ENCODE assay signal across 1 cellular context in the genomic region with DNA sequence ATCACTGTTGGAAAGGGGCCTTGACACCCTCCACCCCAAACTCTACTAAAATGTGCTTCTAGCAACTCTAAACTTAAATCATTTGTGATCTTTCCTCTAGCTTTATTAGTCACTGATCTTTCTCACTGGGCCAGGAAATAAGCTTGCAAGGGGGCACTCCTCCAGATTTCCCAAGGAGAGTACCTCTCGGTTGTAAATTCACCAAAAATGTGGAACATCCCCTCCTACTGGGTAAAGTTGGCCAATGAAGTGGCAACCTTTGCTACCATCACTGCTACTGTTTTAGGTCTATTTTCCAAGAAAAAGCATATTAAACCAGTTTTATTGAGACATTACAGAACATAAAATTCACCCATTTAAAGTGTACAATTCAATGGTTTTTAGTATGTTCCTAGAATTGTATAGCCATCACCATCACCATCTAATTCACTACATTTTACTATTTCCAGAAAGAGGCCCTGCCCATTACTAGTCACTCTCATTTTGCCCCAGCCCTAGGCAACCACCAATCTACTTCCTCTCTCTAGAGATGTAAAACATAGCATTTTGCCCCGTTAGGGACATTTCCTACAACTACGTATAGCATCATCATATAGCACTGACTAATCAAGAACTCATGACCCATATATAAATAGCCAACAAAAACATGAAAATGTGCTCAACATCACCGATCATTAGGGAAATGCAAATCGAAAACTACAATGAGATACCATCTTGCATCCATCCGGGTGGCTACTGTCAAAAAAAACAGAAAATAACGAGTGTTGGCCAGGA.
TF ChIP-seq lines count a peak whose summit lies in the region.

No MANE protein-coding gene starts in this region.

TF ChIP-seq in GM12878, 131 proteins besides CTCF, POLR2A, EP300 and RAD21:
- TF ChIP-seq, protein P1, sequence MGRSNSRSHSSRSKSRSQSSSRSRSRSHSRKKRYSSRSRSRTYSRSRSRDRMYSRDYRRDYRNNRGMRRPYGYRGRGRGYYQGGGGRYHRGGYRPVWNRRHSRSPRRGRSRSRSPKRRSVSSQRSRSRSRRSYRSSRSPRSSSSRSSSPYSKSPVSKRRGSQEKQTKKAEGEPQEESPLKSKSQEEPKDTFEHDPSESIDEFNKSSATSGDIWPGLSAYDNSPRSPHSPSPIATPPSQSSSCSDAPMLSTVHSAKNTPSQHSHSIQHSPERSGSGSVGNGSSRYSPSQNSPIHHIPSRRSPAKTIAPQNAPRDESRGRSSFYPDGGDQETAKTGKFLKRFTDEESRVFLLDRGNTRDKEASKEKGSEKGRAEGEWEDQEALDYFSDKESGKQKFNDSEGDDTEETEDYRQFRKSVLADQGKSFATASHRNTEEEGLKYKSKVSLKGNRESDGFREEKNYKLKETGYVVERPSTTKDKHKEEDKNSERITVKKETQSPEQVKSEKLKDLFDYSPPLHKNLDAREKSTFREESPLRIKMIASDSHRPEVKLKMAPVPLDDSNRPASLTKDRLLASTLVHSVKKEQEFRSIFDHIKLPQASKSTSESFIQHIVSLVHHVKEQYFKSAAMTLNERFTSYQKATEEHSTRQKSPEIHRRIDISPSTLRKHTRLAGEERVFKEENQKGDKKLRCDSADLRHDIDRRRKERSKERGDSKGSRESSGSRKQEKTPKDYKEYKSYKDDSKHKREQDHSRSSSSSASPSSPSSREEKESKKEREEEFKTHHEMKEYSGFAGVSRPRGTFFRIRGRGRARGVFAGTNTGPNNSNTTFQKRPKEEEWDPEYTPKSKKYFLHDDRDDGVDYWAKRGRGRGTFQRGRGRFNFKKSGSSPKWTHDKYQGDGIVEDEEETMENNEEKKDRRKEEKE (IDR thresholded peaks at IDR 0.05): no peak
- TF ChIP-seq ZNF207 (IDR thresholded peaks at IDR 0.05; ENCODE audit: borderline replicate concordance): no peak
- TF ChIP-seq CBFB (IDR thresholded peaks at IDR 0.05; ENCODE audit: low read depth): no peak
- TF ChIP-seq, protein P2, sequence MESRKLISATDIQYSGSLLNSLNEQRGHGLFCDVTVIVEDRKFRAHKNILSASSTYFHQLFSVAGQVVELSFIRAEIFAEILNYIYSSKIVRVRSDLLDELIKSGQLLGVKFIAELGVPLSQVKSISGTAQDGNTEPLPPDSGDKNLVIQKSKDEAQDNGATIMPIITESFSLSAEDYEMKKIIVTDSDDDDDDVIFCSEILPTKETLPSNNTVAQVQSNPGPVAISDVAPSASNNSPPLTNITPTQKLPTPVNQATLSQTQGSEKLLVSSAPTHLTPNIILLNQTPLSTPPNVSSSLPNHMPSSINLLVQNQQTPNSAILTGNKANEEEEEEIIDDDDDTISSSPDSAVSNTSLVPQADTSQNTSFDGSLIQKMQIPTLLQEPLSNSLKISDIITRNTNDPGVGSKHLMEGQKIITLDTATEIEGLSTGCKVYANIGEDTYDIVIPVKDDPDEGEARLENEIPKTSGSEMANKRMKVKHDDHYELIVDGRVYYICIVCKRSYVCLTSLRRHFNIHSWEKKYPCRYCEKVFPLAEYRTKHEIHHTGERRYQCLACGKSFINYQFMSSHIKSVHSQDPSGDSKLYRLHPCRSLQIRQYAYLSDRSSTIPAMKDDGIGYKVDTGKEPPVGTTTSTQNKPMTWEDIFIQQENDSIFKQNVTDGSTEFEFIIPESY (IDR thresholded peaks at IDR 0.05): no peak
- no peak for TF ChIP-seq MYC (IDR thresholded peaks at IDR 0.05; ENCODE audit: insufficient read depth, insufficient read length, insufficient replicate concordance, low read length, severe bottlenecking)
- TF ChIP-seq HDAC2 (IDR thresholded peaks at IDR 0.05): no peak
